8 cellular contexts compared by ENCODE assay signal in genomic region chr3:40317061-40317676, GRCh38. TPM values are rescaled to one million over a fixed set of nuclear protein-coding genes. Genes with fewer than 3 reads are reported as not detected.
DNase-seq lines count a peak whose midpoint lies in the region; ATAC-seq, FAIRE-seq and TF ChIP-seq lines count a peak whose summit lies in the region.

No MANE protein-coding gene starts in this region.

- H3F3A ChIP-seq in GM23248 (ENCODE audit: insufficient read depth) (peaks cover 36% of the 10 kb centered on the region), Loucy (ENCODE audit: low read depth) (no peaks in the 10 kb centered on the region)

- H3K9me2 ChIP-seq in GM23248 (ENCODE audit: insufficient read depth) (no peaks in the 10 kb centered on the region), Loucy (replicated peaks; ENCODE audit: low read depth, low read length) (no peaks in the 10 kb centered on the region)

- FAIRE-seq in bronchial epithelial cell (lab: Jason Lieb, UNC), result no peak

- no peaks in the 10 kb centered on the region for H3K27me3 ChIP-seq in GM23248 (replicated peaks; ENCODE audit: insufficient read depth)
- H3K27me3 ChIP-seq in Loucy (ENCODE audit: insufficient read depth, low read length, poor library complexity, severe bottlenecking), result no peaks in the 10 kb centered on the region
- no peaks in the 10 kb centered on the region for H3K27me3 ChIP-seq in SJCRH30
- H3K27me3 ChIP-seq in bronchial epithelial cell (ENCODE audit: control insufficient read depth, insufficient read depth, low read length), result no peaks in the 10 kb centered on the region

- WGBS in GM23248 (ENCODE audit: low coverage in 1 of 2, low lambda C conversion rate in 2 of 2, missing lambda C conversion rate in 2 of 2), 2 experiments, result 16 to 21% methylated on average over 5 of the region's 5 CpGs

- no peaks in the 10 kb centered on the region for H3K79me2 ChIP-seq in GM23248 (ENCODE audit: insufficient read depth)
- peaks cover 11% of the 10 kb centered on the region for H3K79me2 ChIP-seq in Loucy (ENCODE audit: insufficient read depth, low read length)

- H3K36me3 ChIP-seq in GM23248 (ENCODE audit: low read depth) (peaks cover 15% of the 10 kb centered on the region), Loucy (ENCODE audit: insufficient read depth, low read length) (peaks cover 6% of the 10 kb centered on the region; the same call in 1 of the 2 replicates), SJCRH30 (peaks cover 14% of the 10 kb centered on the region), bronchial epithelial cell (ENCODE audit: control insufficient read depth, insufficient read depth, low read length) (peaks cover 2% of the 10 kb centered on the region)

- peak; percentile 82 for ATAC-seq in left lobe of liver

- no peaks in the 10 kb centered on the region for H3K9me3 ChIP-seq in GM23248 (ENCODE audit: low read depth)
- H3K9me3 ChIP-seq in Loucy (ENCODE audit: insufficient read depth, low read depth, low read length), result no peaks in the 10 kb centered on the region
- no peaks in the 10 kb centered on the region for H3K9me3 ChIP-seq in SJCRH30 (replicated peaks)

- no peak overlapping the region for H3K4me3 ChIP-seq in GM23248
- no peak overlapping the region for H3K4me3 ChIP-seq in Loucy (ENCODE audit: low read length, poor library complexity, severe bottlenecking)
- H3K4me3 ChIP-seq in SJCRH30, result no peak overlapping the region
- no peak overlapping the region for H3K4me3 ChIP-seq in bronchial epithelial cell (ENCODE audit: low read depth, low read length)

- H3K27ac ChIP-seq in GM23248 (no peak overlapping the region), SJCRH30 (no peak overlapping the region)

- H2AFZ ChIP-seq in GM23248, result no peak overlapping the region
- no peak overlapping the region for H2AFZ ChIP-seq in Loucy (ENCODE audit: low read length)

- H3K4me1 ChIP-seq in GM23248 (ENCODE audit: insufficient read depth) (peaks cover 6% of the 10 kb centered on the region), Loucy (ENCODE audit: insufficient read depth, low read length, poor library complexity, severe bottlenecking) (peaks cover 10% of the 10 kb centered on the region), SJCRH30 (no peaks in the 10 kb centered on the region)

- TF ChIP-seq CTCF in Loucy (conservative IDR thresholded peaks at IDR 0.05; ENCODE audit: low read length) (peak; percentile 85), bronchial epithelial cell (IDR thresholded peaks at IDR 0.05; ENCODE audit: insufficient read depth, low read length, severe bottlenecking) (peak; percentile 69)

- no peak overlapping the region for H3K4me2 ChIP-seq in GM23248 (ENCODE audit: unreplicated experiment)
- no peak overlapping the region for H3K4me2 ChIP-seq in Loucy (ENCODE audit: low read depth, low read length, poor library complexity, severe bottlenecking)

- in situ Hi-C loops in GM23248 (cut with MboI), result loop anchor here (5.0 kb wide), 1 partner anchor 125 kb away; no protein-coding TSS in a partner anchor

- DNase-seq in activated gamma-delta T cell treated with Interleukin-2 at 50 U/mL for 16 hours (peak; percentile 41), activated gamma-delta T cell (lab: John Stamatoyannopoulos, UW) (no peak), GM23248 (peak; percentile 79), SJCRH30 (peak; percentile 29 to 66), bronchial epithelial cell (ENCODE audit: low read depth) (peak; percentile 62), left lobe of liver (ENCODE audit: low spot score) (no peak), superior temporal gyrus (ENCODE audit: extremely low spot score) (peak; percentile 94)

- H4K20me1 ChIP-seq in GM23248 (ENCODE audit: insufficient read depth), result no peaks in the 10 kb centered on the region
- peaks cover 7% of the 10 kb centered on the region for H4K20me1 ChIP-seq in Loucy (ENCODE audit: insufficient read depth, low read length, poor library complexity, severe bottlenecking)

- H3K9ac ChIP-seq in GM23248 (no peak overlapping the region), Loucy (ENCODE audit: low read depth, low read length, poor library complexity, severe bottlenecking) (no peak overlapping the region)

RNA-seq across cellular contexts. Expression of gene EIF1B, which starts 7.7 kb away (rescaled TPM):
- total RNA-seq in GM23248 (2014; rRNA removed; shearing (Covaris generic)), result 20.2 and 25.5 TPM in 2 replicates
- polyA plus RNA-seq in GM23248 (2016; fragmentation: Nextera tagmentation; extraction: Ambion mirVana), result 81.6 and 87.4 TPM in 2 replicates
- total RNA-seq in SJCRH30 (2014; rRNA removed; shearing (Covaris generic)), result 21.7 and 22.3 TPM in 2 replicates
- total RNA-seq in bronchial epithelial cell (10.5 and 13.8 TPM in 2 replicates), left lobe of liver (17.9 TPM)

Comparison
In these comparisons a context has a peak if more than half of its experiments do, and no peak if none do; other contexts are left out.
1. DNase-seq: peak in activated gamma-delta T cell treated with Interleukin-2 at 50 U/mL for 16 hours (single experiment), GM23248 (single experiment), SJCRH30 (2 of 2), bronchial epithelial cell (single experiment) and superior temporal gyrus (single experiment); none in activated gamma-delta T cell (single experiment) and left lobe of liver (single experiment).